ENCODE assay signal across 8 cellular contexts in the genomic region with DNA sequence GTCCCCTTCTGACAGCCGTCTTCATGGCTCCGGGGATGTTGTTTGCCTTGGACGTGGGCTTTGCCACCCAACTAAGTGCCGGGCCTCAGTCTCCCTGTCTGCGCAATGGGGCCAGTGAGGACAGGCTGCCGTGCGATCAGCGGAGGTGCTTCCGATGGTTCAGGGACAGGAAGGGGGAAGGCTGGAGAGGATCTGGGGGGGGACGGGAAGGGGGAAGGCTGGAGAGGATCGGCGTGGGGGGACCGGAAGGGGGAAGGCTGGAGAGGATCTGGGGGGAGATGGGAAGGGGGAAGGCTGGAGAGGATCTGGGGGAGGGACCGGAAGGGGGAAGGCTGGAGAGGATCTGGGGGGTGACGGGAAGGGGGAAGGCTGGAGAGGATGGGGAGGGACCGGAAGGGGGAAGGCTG. TPM values are rescaled to one million over a fixed set of nuclear protein-coding genes. Genes with fewer than 3 reads are reported as not detected.
DNase-seq lines count a peak whose midpoint lies in the region; ATAC-seq and TF ChIP-seq lines count a peak whose summit lies in the region.

No MANE protein-coding gene starts in this region.

- no peak overlapping the region for H2AFZ ChIP-seq in neural cell (ENCODE audit: low read depth, low read length)

- peaks cover 22 to 82% (median 72%) of the 10 kb centered on the region in 10 experiments; a peak in 19 of 20 replicates for H3K4me1 ChIP-seq in BLaER1 treated with 17β-estradiol and CSF1 and Interleukin-3, amounts not matched to agents 10 nM and 100 nM

- no peak for TF ChIP-seq EP300 in neural cell (conservative IDR thresholded peaks at IDR 0.05; ENCODE audit: poor library complexity, severe bottlenecking)

- peaks cover 49 to 57% (median 51%) of the 10 kb centered on the region in 11 experiments for H3K27me3 ChIP-seq in BLaER1 treated with 17β-estradiol and CSF1 and Interleukin-3, amounts not matched to agents 10 nM and 100 nM
- H3K27me3 ChIP-seq in neural cell (ENCODE audit: insufficient read depth, low read depth, low read length) = no peaks in the 10 kb centered on the region

- H3K27ac Mint-ChIP-seq in immature natural killer cell = no peak overlapping the region

- H3K36me3 Mint-ChIP-seq in immature natural killer cell = no peaks in the 10 kb centered on the region

- no peak overlapping the region for H3K27ac ChIP-seq in BLaER1 treated with 17β-estradiol and CSF1 and Interleukin-3, amounts not matched to agents 10 nM and 100 nM
- no peak overlapping the region for H3K27ac ChIP-seq in neural cell (ENCODE audit: low read length)

- TF ChIP-seq RAD21 in neural cell (conservative IDR thresholded peaks at IDR 0.05) = no peak

- H3K36me3 ChIP-seq in BLaER1 treated with 17β-estradiol and CSF1 and Interleukin-3, amounts not matched to agents 10 nM and 100 nM = no peaks in the 10 kb centered on the region
- H3K36me3 ChIP-seq in neural cell (ENCODE audit: insufficient read depth, low read length) = no peaks in the 10 kb centered on the region

- H3K9me3 Mint-ChIP-seq in immature natural killer cell = no peaks in the 10 kb centered on the region

- ATAC-seq in GM21381 (IDR thresholded peaks at IDR 0.05; ENCODE audit: unreplicated experiment) = no peak

- H3K4me2 ChIP-seq in BLaER1 treated with 17β-estradiol and CSF1 and Interleukin-3, amounts not matched to agents 10 nM and 100 nM = peak overlapping the region; percentile 91 to 100 (median 98)
- H3K4me2 ChIP-seq in neural cell (ENCODE audit: low read length) = no peak overlapping the region

- peaks cover 0 to 4% of the 10 kb centered on the region in 2 donors for H3K4me1 Mint-ChIP-seq in immature natural killer cell

- H3K4me3 Mint-ChIP-seq in immature natural killer cell = no peak overlapping the region

- DNase-seq in NCI-H1105 treated with DMSO at 0.1 percent for 48 hours (lab: John Stamatoyannopoulos, UW) = peak; percentile 28
- peak; percentile 45 for DNase-seq in choroid plexus epithelial cell (ENCODE audit: low read depth)
- no peak for DNase-seq in cerebellar cortex (ENCODE audit: low spot score)
- DNase-seq in NK-92 (lab: John Stamatoyannopoulos, UW; ENCODE audit: unreplicated experiment) = no peak
- no peak for DNase-seq in immature natural killer cell

- H3K9ac ChIP-seq in BLaER1 treated with 17β-estradiol and CSF1 and Interleukin-3, amounts not matched to agents 10 nM and 100 nM = peak overlapping the region in 2 of 11 experiments; percentile 82 to 84; a peak in 1 of 22 replicates
- peak overlapping the region; percentile 75 for H3K9ac ChIP-seq in neural cell (ENCODE audit: low read length)

- H4K20me1 ChIP-seq in BLaER1 treated with 17β-estradiol and CSF1 and Interleukin-3, amounts not matched to agents 10 nM and 100 nM = peaks cover 0 to 77% (median 71%) of the 10 kb centered on the region in 11 experiments; a peak in 19 of 22 replicates
- no peaks in the 10 kb centered on the region for H4K20me1 ChIP-seq in neural cell (ENCODE audit: insufficient read depth)

- no peaks in the 10 kb centered on the region for H3K9me3 ChIP-seq in BLaER1 treated with 17β-estradiol and CSF1 and Interleukin-3, amounts not matched to agents 10 nM and 100 nM (replicated peaks in 1 of 11)
- H3K9me3 ChIP-seq in neural cell (ENCODE audit: low read length) = no peaks in the 10 kb centered on the region

- H3F3A ChIP-seq in neural cell (ENCODE audit: insufficient read depth, low read length, poor library complexity, severe bottlenecking) = peaks cover 3% of the 10 kb centered on the region

- peaks cover 0 to 11% (median 4%) of the 10 kb centered on the region in 3 donors for H3K27me3 Mint-ChIP-seq in immature natural killer cell (ENCODE audit: low read depth in 3 of 3)

- H3K4me3 ChIP-seq in BLaER1 treated with 17β-estradiol and CSF1 and Interleukin-3, amounts not matched to agents 10 nM and 100 nM = peak overlapping the region in 4 of 10 experiments; percentile 74 to 85 (median 78); a peak in 7 of 20 replicates
- peak overlapping the region; percentile 58 for H3K4me3 ChIP-seq in choroid plexus epithelial cell (ENCODE audit: low read depth, low read length)
- peak overlapping the region; percentile 82 for H3K4me3 ChIP-seq in neural cell (ENCODE audit: low read length)

- H3K9me2 ChIP-seq in neural cell (ENCODE audit: insufficient read depth, low read length) = no peaks in the 10 kb centered on the region

- H3K79me2 ChIP-seq in neural cell (replicated peaks; ENCODE audit: insufficient read depth, low read length) = peaks cover 17% of the 10 kb centered on the region

- TF ChIP-seq CTCF in choroid plexus epithelial cell (conservative IDR thresholded peaks at IDR 0.05; ENCODE audit: low read depth, low read length) = no peak
- no peak for TF ChIP-seq CTCF in neural cell (IDR thresholded peaks at IDR 0.05; ENCODE audit: poor library complexity, severe bottlenecking)

TF ChIP-seq in neural cell, 6 proteins besides CTCF, POLR2A, EP300 and RAD21:
- TF ChIP-seq MXI1 (conservative IDR thresholded peaks at IDR 0.05; ENCODE audit: poor library complexity, severe bottlenecking) (no peak), EZH2 (IDR thresholded peaks at IDR 0.05; ENCODE audit: borderline replicate concordance, insufficient read depth, low read length, poor library complexity, severe bottlenecking) (no peak), TAF1 (IDR thresholded peaks at IDR 0.05; ENCODE audit: low read depth) (no peak), REST (IDR thresholded peaks at IDR 0.05; ENCODE audit: borderline replicate concordance) (no peak), SMC3 (conservative IDR thresholded peaks at IDR 0.05; ENCODE audit: poor library complexity) (no peak), POLR2AphosphoS5 (IDR thresholded peaks at IDR 0.05) (no peak)

RNA-seq across cellular contexts. Expression of gene MMP17, which starts 3.4 kb away (rescaled TPM):
- polyA plus RNA-seq in neural cell (79.0 and 93.5 TPM in 2 replicates), immature natural killer cell (under 1 TPM in 1 of 3 donors, not detected in 2; 0.72 TPM)
- 29.2 and 41.9 TPM in 2 replicates for polyA minus RNA-seq in neural cell

Comparison
In these comparisons a context has a peak if more than half of its experiments do, and no peak if none do; other contexts are left out.
1. DNase-seq: peak in NCI-H1105 treated with DMSO at 0.1 percent for 48 hours (single experiment) and choroid plexus epithelial cell (single experiment); none in cerebellar cortex (single experiment), NK-92 (single experiment) and immature natural killer cell (0 of 3).
2. RNA of gene MMP17, which starts 3.4 kb away (polyA plus RNA-seq): 79.0 to 93.5 TPM in neural cell; 0.72 TPM in immature natural killer cell; every median in the first group is over 10 times any median in the second.